Comparison of ENCODE assay signal across 14 cellular contexts in genomic region chr6:45613678-45614077, GRCh38.
A peak's percentile ranks its signal among the peaks of the same experiment; 100 is the strongest.
DNase-seq lines count a peak whose midpoint lies in the region; ATAC-seq and TF ChIP-seq lines count a peak whose summit lies in the region.
"Had no signal": no experiment of that assay in that cellular context is flagged by ENCODE, and none has a peak within 500 bp of the region (broad histone marks: within the 10 kb centered on the region; RNA-seq: fewer than 3 reads in every experiment).

No MANE protein-coding gene starts in this region.

- H3K9me3 ChIP-seq in tibial nerve: no peaks in the 10 kb centered on the region

- POLR2A ChIA-PET in RWPE1 (lab: Yijun Ruan, JAX; ENCODE audit: low non-redundant PET): no interaction called here

- 20% methylated on average over 9 of the region's 9 CpGs for WGBS in tibial nerve, 2 donors

- H3K27me3 ChIP-seq in tibial nerve: no peaks in the 10 kb centered on the region

- H3K4me3 ChIP-seq in tibial nerve: no peak overlapping the region

- CTCF ChIA-PET in RWPE1 (lab: Yijun Ruan, JAX): interaction anchor here (0.6 kb wide), 3 partner anchors 51 to 843 kb away, joined by 3 read pairs; no protein-coding TSS in a partner anchor

- peak in 1 of 2 donors; percentile 75 for TF ChIP-seq EP300 in tibial nerve (IDR thresholded peaks at IDR 0.05)

- peak; percentile 94 for ATAC-seq in esophagus mucosa
- ATAC-seq in left lobe of liver: peak; percentile 57
- no peak for ATAC-seq in GM21360 (IDR thresholded peaks at IDR 0.05; ENCODE audit: unreplicated experiment)
- ATAC-seq in HG02885 (IDR thresholded peaks at IDR 0.05; ENCODE audit: poor library complexity, unreplicated experiment): no peak
- ATAC-seq in HG03521 (IDR thresholded peaks at IDR 0.05; ENCODE audit: unreplicated experiment): no peak
- ATAC-seq in GM19463 (IDR thresholded peaks at IDR 0.05; ENCODE audit: unreplicated experiment): no peak
- ATAC-seq: T-cell had no signal

- TF ChIP-seq CTCF in RWPE1 (conservative IDR thresholded peaks at IDR 0.05; ENCODE audit: low read depth): no peak
- TF ChIP-seq CTCF in tibial nerve (IDR thresholded peaks at IDR 0.05): no peak

- DNase-seq in RWPE1 (ENCODE audit: low spot score) (peak; percentile 69), left lobe of liver (ENCODE audit: low spot score) (no peak), tibial nerve (ENCODE audit: low spot score in 2 of 2) (peak; percentile 27 to 64)
- DNase-seq: activated CD4-positive, alpha-beta memory T cell treated with anti-CD3 and anti-CD28 coated beads, Interleukin-2, amount 10 ng/mL, durations not matched to agents 7 days and 5 days; NCI-H1092; NCI-H82; stimulated activated CD4-positive, alpha-beta T cell treated with anti-CD3 and anti-CD28 coated beads, Interleukin-1b, Interleukin-23, amount 100 ng/mL, for 48 hours; stimulated activated naive CD4-positive, alpha-beta T cell treated with Interleukin-2 at 50 U/mL for 16 hours; T-cell had no signal

- H3K27ac ChIP-seq in RWPE1 (peak overlapping the region; percentile 50), tibial nerve (peak overlapping the region in 2 of 4 donors; percentile 50 to 53)

- no peak for TF ChIP-seq POLR2A in tibial nerve (IDR thresholded peaks at IDR 0.05)

- no peaks in the 10 kb centered on the region for H3K36me3 ChIP-seq in tibial nerve

- peaks cover 0 to 5% (median 0%) of the 10 kb centered on the region in 4 donors for H3K4me1 ChIP-seq in tibial nerve

Comparison
In these comparisons a context has a peak if more than half of its experiments do, and no peak if none do; other contexts are left out.
1. ATAC-seq: peak in esophagus mucosa (single experiment) and left lobe of liver (single experiment); none in GM21360 (single experiment), HG02885 (single experiment), HG03521 (single experiment) and GM19463 (single experiment).